ENCODE assay signal across 1 cellular context in genomic region chr4:164997941-164998340, GRCh38.
TF ChIP-seq lines count a peak whose summit lies in the region.

No MANE protein-coding gene starts in this region.

TF ChIP-seq in HepG2, 621 proteins besides CTCF, POLR2A, EP300 and RAD21 (continued from another document):
- no peak for TF ChIP-seq ZNF383 (CRISPR knock-in tag; IDR thresholded peaks at IDR 0.05; ENCODE audit: borderline replicate concordance)
- no peak for TF ChIP-seq NCOA2 (CRISPR knock-in tag; IDR thresholded peaks at IDR 0.05)
- TF ChIP-seq KIAA2018 (CRISPR knock-in tag; IDR thresholded peaks at IDR 0.05; ENCODE audit: borderline replicate concordance): no peak
- TF ChIP-seq ZNF225 (CRISPR knock-in tag; IDR thresholded peaks at IDR 0.05): no peak
- TF ChIP-seq ZEB1 (IDR thresholded peaks at IDR 0.05; ENCODE audit: insufficient replicate concordance, low read depth): no peak
- TF ChIP-seq NFRKB (IDR thresholded peaks at IDR 0.05): no peak
- no peak for TF ChIP-seq ZNF580 (CRISPR knock-in tag; IDR thresholded peaks at IDR 0.05; ENCODE audit: borderline replicate concordance, low read depth)
- no peak for TF ChIP-seq DZIP1 (CRISPR knock-in tag; IDR thresholded peaks at IDR 0.05)
- no peak for TF ChIP-seq ZNF598 (CRISPR knock-in tag; IDR thresholded peaks at IDR 0.05; ENCODE audit: borderline replicate concordance)
- TF ChIP-seq NPAS2 (CRISPR knock-in tag; IDR thresholded peaks at IDR 0.05; ENCODE audit: borderline replicate concordance): no peak
- TF ChIP-seq SKI (IDR thresholded peaks at IDR 0.05; ENCODE audit: partially characterized antibody): no peak
- no peak for TF ChIP-seq MAZ (IDR thresholded peaks at IDR 0.05; ENCODE audit: borderline replicate concordance, low read depth, low read length)
- no peak for TF ChIP-seq MAZ (CRISPR knock-in tag; IDR thresholded peaks at IDR 0.05; ENCODE audit: low read depth)
- TF ChIP-seq SRSF4 (IDR thresholded peaks at IDR 0.05; ENCODE audit: low read depth, low read length, poor library complexity, severe bottlenecking): no peak
- TF ChIP-seq ZNF263 (CRISPR knock-in tag; IDR thresholded peaks at IDR 0.05): no peak
- no peak for TF ChIP-seq PRDM4 (CRISPR knock-in tag; IDR thresholded peaks at IDR 0.05; ENCODE audit: borderline replicate concordance)
